Comparison of ENCODE assay signal across 22 cellular contexts in genomic region chr12:127400231-127400630, GRCh38.
"Had no signal": no experiment of that assay in that cellular context is flagged by ENCODE, and none has a peak within 500 bp of the region (broad histone marks: within the 10 kb centered on the region; RNA-seq: fewer than 3 reads in every experiment).

No MANE protein-coding gene starts in this region.

- H3K4me3 ChIP-seq: lower lobe of right lung, tibial nerve, uterus had no signal

- H3K9me3 ChIP-seq: lower lobe of right lung, tibial nerve, uterus had no signal

- H3K9me3 Mint-ChIP-seq: activated CD4-positive, alpha-beta T cell treated with anti-CD3 and anti-CD28 coated beads, Interleukin-2, amount 10 ng/mL, durations not matched to agents 24 days and 14 days; central memory CD8-positive, alpha-beta T cell; naive thymus-derived CD4-positive, alpha-beta T cell; T-helper 1 cell treated with Interleukin-12 subunit alpha and Interleukin-12 subunit beta and Interleukin-4 antibody, amounts not matched to agents 30 μg/mL and 1 μg/mL, for 36 hours had no signal

- H3K27me3 Mint-ChIP-seq: activated B cell treated with CpG ODN at 0.5 μM for 24 hours; activated CD4-positive, alpha-beta T cell treated with anti-CD3 and anti-CD28 coated beads, Interleukin-2, amount 10 ng/mL, durations not matched to agents 24 days and 14 days; activated naive CD8-positive, alpha-beta T cell; brain had no signal

- H3K4me3 Mint-ChIP-seq: activated B cell treated with CpG ODN at 0.5 μM for 24 hours; activated CD4-positive, alpha-beta T cell treated with anti-CD3 and anti-CD28 coated beads, Interleukin-2, amount 10 ng/mL, durations not matched to agents 24 days and 14 days; activated naive CD8-positive, alpha-beta T cell; brain; central memory CD8-positive, alpha-beta T cell; naive thymus-derived CD4-positive, alpha-beta T cell; T-helper 1 cell treated with Interleukin-12 subunit alpha and Interleukin-12 subunit beta and Interleukin-4 antibody, amounts not matched to agents 30 μg/mL and 1 μg/mL, for 36 hours had no signal

- H3K4me1 ChIP-seq: lower lobe of right lung, tibial nerve, uterus had no signal

- H3K4me1 Mint-ChIP-seq: activated B cell treated with CpG ODN at 0.5 μM for 24 hours; activated CD4-positive, alpha-beta T cell treated with anti-CD3 and anti-CD28 coated beads, Interleukin-2, amount 10 ng/mL, durations not matched to agents 24 days and 14 days; brain; central memory CD8-positive, alpha-beta T cell; naive thymus-derived CD4-positive, alpha-beta T cell had no signal

- H3K27ac Mint-ChIP-seq: activated B cell treated with CpG ODN at 0.5 μM for 24 hours; activated CD4-positive, alpha-beta T cell treated with anti-CD3 and anti-CD28 coated beads, Interleukin-2, amount 10 ng/mL, durations not matched to agents 24 days and 14 days; activated naive CD8-positive, alpha-beta T cell; brain; naive thymus-derived CD4-positive, alpha-beta T cell; T-helper 1 cell treated with Interleukin-12 subunit alpha and Interleukin-12 subunit beta and Interleukin-4 antibody, amounts not matched to agents 30 μg/mL and 1 μg/mL, for 36 hours had no signal

- H3K27ac ChIP-seq: lower lobe of right lung, tibial nerve, uterus had no signal

- H3K36me3 Mint-ChIP-seq: activated naive CD8-positive, alpha-beta T cell; brain; naive thymus-derived CD4-positive, alpha-beta T cell had no signal

- FAIRE-seq: endothelial cell of umbilical vein, TTC549 had no signal

- DNase-seq: activated B cell treated with CpG ODN at 0.5 μM for 24 hours; activated CD4-positive, alpha-beta T cell treated with anti-CD3 and anti-CD28 coated beads, Interleukin-2, amount 10 ng/mL, durations not matched to agents 24 days and 14 days; activated gamma-delta T cell treated with Interleukin-2 at 50 U/mL for 16 hours; amniotic stem cell; cortex of kidney; effector CD4-positive, alpha-beta T cell; foreskin melanocyte; head of caudate nucleus; left cardiac atrium; lower lobe of right lung; naive thymus-derived CD4-positive, alpha-beta T cell; stimulated activated CD4-positive, alpha-beta T cell treated with anti-CD3 and anti-CD28 coated beads, Interleukin-15, amount 100 ng/mL, for 24 hours; stimulated activated CD4-positive, alpha-beta T cell treated with anti-CD3 and anti-CD28 coated beads, Interleukin-4, amount 100 ng/mL, for 24 hours; stimulated activated naive CD4-positive, alpha-beta T cell; uterus had no signal

- ATAC-seq: left cardiac atrium; lower lobe of right lung; naive thymus-derived CD4-positive, alpha-beta T cell had no signal

- H3K36me3 ChIP-seq: lower lobe of right lung, tibial nerve, uterus had no signal

- H3K27me3 ChIP-seq: tibial nerve, uterus had no signal
